8 cellular contexts compared by ENCODE assay signal in genomic region chr10:28381903-28382347, GRCh38.
DNase-seq lines count a peak whose midpoint lies in the region; ATAC-seq and TF ChIP-seq lines count a peak whose summit lies in the region.

No MANE protein-coding gene starts in this region.

- DNase-seq in AG04450 (ENCODE audit: low read depth, low spot score), result peak; percentile 81
- peak; percentile 73 for DNase-seq in NCI-H460 (ENCODE audit: extremely low read depth, low read depth)
- peak; percentile 91 for DNase-seq in activated CD4-positive, alpha-beta T cell treated with anti-CD3 and anti-CD28 coated beads for 36 hours
- peak; percentile 95 for DNase-seq in choroid plexus epithelial cell (ENCODE audit: low read depth)
- peak in 1 of 2 donors; percentile 74 for DNase-seq in left lung
- peak; percentile 65 to 69 (median 66) for DNase-seq in stimulated activated CD4-positive, alpha-beta T cell treated with anti-CD3 and anti-CD28 coated beads, TNF-alpha, amount 100 ng/mL, for 1 hour (ENCODE audit: low read depth in 3 of 3, low spot score in 1 of 3)

- ATAC-seq in GM18868 (IDR thresholded peaks at IDR 0.05; ENCODE audit: unreplicated experiment), result peak; percentile 91
- peak; percentile 85 for ATAC-seq in HG03378 (IDR thresholded peaks at IDR 0.05; ENCODE audit: unreplicated experiment)
- peak; percentile 81 for ATAC-seq in activated CD4-positive, alpha-beta T cell treated with anti-CD3 and anti-CD28 coated beads for 36 hours
- peak; percentile 96 for ATAC-seq in left lung

- peaks cover 2% of the 10 kb centered on the region for H3K27me3 Mint-ChIP-seq in activated CD4-positive, alpha-beta T cell treated with anti-CD3 and anti-CD28 coated beads for 36 hours

- H3K36me3 ChIP-seq in left lung, result no peaks in the 10 kb centered on the region

- H3K4me1 ChIP-seq in left lung, result peaks cover 0 to 35% of the 10 kb centered on the region in 2 donors

- CTCF ChIA-PET in AG04450 (lab: Charles Lee), result interaction anchor here (0.6 to 5.3 kb wide), 35 partner anchors 10 to 1018 kb away, joined by 3 to 137 read pairs (median 4); partner anchors contain the start of gene MPP7
- CTCF ChIA-PET in activated CD4-positive, alpha-beta T cell treated with anti-CD3 and anti-CD28 coated beads for 36 hours (lab: Charles Lee), result interaction anchor here (0.6 to 5.8 kb wide), 38 partner anchors 10 to 928 kb away, joined by 3 to 160 read pairs (median 7); partner anchors contain the start of gene MPP7

- H3K9me3 Mint-ChIP-seq in activated CD4-positive, alpha-beta T cell treated with anti-CD3 and anti-CD28 coated beads for 36 hours (ENCODE audit: low read depth), result no peaks in the 10 kb centered on the region

- POLR2A ChIA-PET in AG04450 (lab: Yijun Ruan, JAX), result no interaction called here
- POLR2A ChIA-PET in activated CD4-positive, alpha-beta T cell treated with anti-CD3 and anti-CD28 coated beads for 36 hours (lab: Charles Lee), result interaction anchor here (0.6 kb wide), 1 partner anchor 79 kb away, joined by 4 read pairs; no protein-coding TSS in a partner anchor

- H3K36me3 Mint-ChIP-seq in activated CD4-positive, alpha-beta T cell treated with anti-CD3 and anti-CD28 coated beads for 36 hours (ENCODE audit: low read depth), result no peaks in the 10 kb centered on the region

- peaks cover 12% of the 10 kb centered on the region for H3K27me3 ChIP-seq in AG04450 (ENCODE audit: control insufficient read depth, insufficient read depth, low read length)
- peaks cover 0 to 15% of the 10 kb centered on the region in 2 donors for H3K27me3 ChIP-seq in left lung

- H3K27ac ChIP-seq in AG04450 (ENCODE audit: low read depth, low read length) (no peak overlapping the region), left lung (peak overlapping the region in 1 of 2 donors; percentile 63)

- no peaks in the 10 kb centered on the region for H3K9me3 ChIP-seq in AG04450 (ENCODE audit: control insufficient read depth, insufficient read depth, low read length)
- H3K9me3 ChIP-seq in left lung, result no peaks in the 10 kb centered on the region

- H3K4me3 ChIP-seq in AG04450 (ENCODE audit: low read depth, low read length) (no peak overlapping the region), choroid plexus epithelial cell (ENCODE audit: low read depth, low read length) (no peak overlapping the region), left lung (no peak overlapping the region)

- TF ChIP-seq CTCF in AG04450 (IDR thresholded peaks at IDR 0.05; ENCODE audit: low read depth, low read length) (peak; percentile 99), choroid plexus epithelial cell (conservative IDR thresholded peaks at IDR 0.05; ENCODE audit: low read depth, low read length) (peak; percentile 96), left lung (IDR thresholded peaks at IDR 0.05) (peak; percentile 90 to 91)

- H3K4me1 Mint-ChIP-seq in activated CD4-positive, alpha-beta T cell treated with anti-CD3 and anti-CD28 coated beads for 36 hours, result peaks cover 29% of the 10 kb centered on the region

- H3K4me3 Mint-ChIP-seq in activated CD4-positive, alpha-beta T cell treated with anti-CD3 and anti-CD28 coated beads for 36 hours, result no peak overlapping the region

- intact Hi-C loops in activated CD4-positive, alpha-beta T cell treated with anti-CD3 and anti-CD28 coated beads for 36 hours (cut with DNase I, micrococcal nuclease), result loop anchor here (1.0 to 5.0 kb wide), 11 partner anchors 79 to 936 kb away; partner anchors contain the start of gene MPP7 (in 1 of the 2)
- intact Hi-C loops in left lung (cut with DNase I), result loop anchor here in 1 of 2 donors (5.0 to 10.0 kb wide), 2 partner anchors 135 to 1007 kb away; no protein-coding TSS in a partner anchor

- H3K27ac Mint-ChIP-seq in activated CD4-positive, alpha-beta T cell treated with anti-CD3 and anti-CD28 coated beads for 36 hours, result no peak overlapping the region
